In genomic region chr6:138772596-138773176, GRCh38 we compare ENCODE assay signal across 8 cellular contexts. TPM values are rescaled to one million over a fixed set of nuclear protein-coding genes. Genes with fewer than 3 reads are reported as not detected.
DNase-seq lines count a peak whose midpoint lies in the region; ATAC-seq, FAIRE-seq and TF ChIP-seq lines count a peak whose summit lies in the region.

No MANE protein-coding gene starts in this region.

- no peak for ATAC-seq in GM21737 (IDR thresholded peaks at IDR 0.05; ENCODE audit: unreplicated experiment)
- no peak for ATAC-seq in HG03571 (IDR thresholded peaks at IDR 0.05; ENCODE audit: unreplicated experiment)

- H3K9me3 Mint-ChIP-seq in MCF 10A (ENCODE audit: unreplicated experiment), result no peaks in the 10 kb centered on the region

- BruUV-seq in MCF 10A (replicated peaks; lab: Mats Ljungman, UMichigan), result no TSS peak

- peaks cover 18% of the 10 kb centered on the region for H3K36me3 Mint-ChIP-seq in MCF 10A (ENCODE audit: insufficient read depth, unreplicated experiment)

- intact Hi-C loops in MCF 10A (cut with micrococcal nuclease), result no loop called here

- FAIRE-seq in H54 (lab: Jason Lieb, UNC), result no peak

- H3K9me3 ChIP-seq in KOPT-K1 (ENCODE audit: insufficient read depth, low read length, poor library complexity, severe bottlenecking) (no peaks in the 10 kb centered on the region), muscle layer of colon (ENCODE audit: low read length) (no peaks in the 10 kb centered on the region)

- peak overlapping the region; percentile 95 for H3K4me3 Mint-ChIP-seq in MCF 10A (ENCODE audit: unreplicated experiment)

- H3K27ac ChIP-seq in KOPT-K1 (ENCODE audit: low read depth, low read length, poor library complexity, severe bottlenecking) (peak overlapping the region; percentile 86), muscle layer of colon (ENCODE audit: low read depth, low read length) (peak overlapping the region; percentile 94)

- H3K9ac ChIP-seq in muscle layer of colon (ENCODE audit: low read length), result peak overlapping the region; percentile 79

- peaks cover 14% of the 10 kb centered on the region for H3K4me1 ChIP-seq in muscle layer of colon (ENCODE audit: insufficient read depth, low read length)

- CTCF ChIA-PET in MCF 10A (lab: Yijun Ruan, JAX), result interaction anchor here (0.6 to 2.9 kb wide), 6 partner anchors 181 to 838 kb away, joined by 3 to 13 read pairs (median 4); no protein-coding TSS in a partner anchor

- POLR2A ChIA-PET in MCF 10A (lab: Yijun Ruan, JAX), result interaction anchor here (0.7 to 2.2 kb wide), 15 partner anchors 29 to 667 kb away, joined by 3 to 8 read pairs (median 4); partner anchors contain the start of gene HEBP2

- peak overlapping the region; percentile 99 for H3K27ac Mint-ChIP-seq in MCF 10A (ENCODE audit: low read depth, unreplicated experiment)

- H3K27me3 ChIP-seq in muscle layer of colon (ENCODE audit: control insufficient read depth in 1 of 2, insufficient read depth in 2 of 2, low read length in 2 of 2), result no peaks in the 10 kb centered on the region

- no peak for DNase-seq in MCF 10A (ENCODE audit: unreplicated experiment)
- no peak for DNase-seq in H54 (ENCODE audit: insufficient read length, low spot score)
- DNase-seq in 8988T, result no peak

- H3K27me3 Mint-ChIP-seq in MCF 10A (ENCODE audit: insufficient read depth, unreplicated experiment), result no peaks in the 10 kb centered on the region

- H3K4me3 ChIP-seq in GM12875 (ENCODE audit: low read depth, low read length) (peak overlapping the region; percentile 22), muscle layer of colon (ENCODE audit: low read depth in 1 of 2, low read length in 2 of 2) (peak overlapping the region; percentile 89 to 97)

- TF ChIP-seq POLR2A in H54 (IDR thresholded peaks at IDR 0.05; ENCODE audit: low read depth, low read length), result no peak

- H3K4me1 Mint-ChIP-seq in MCF 10A (ENCODE audit: insufficient read depth, unreplicated experiment), result no peaks in the 10 kb centered on the region

- TF ChIP-seq CTCF in GM12875 (IDR thresholded peaks at IDR 0.05; ENCODE audit: borderline replicate concordance, insufficient read depth, low read depth, low read length) (no peak), MCF 10A (IDR thresholded peaks at IDR 0.05; ENCODE audit: unreplicated experiment) (no peak)

- H3K36me3 ChIP-seq in KOPT-K1 (ENCODE audit: insufficient read depth, low read length) (no peaks in the 10 kb centered on the region), muscle layer of colon (ENCODE audit: insufficient read depth, low read length) (no peaks in the 10 kb centered on the region)

RNA-seq across cellular contexts. Expression of gene CCDC28A, which starts 0.9 kb away (rescaled TPM):
- total RNA-seq in MCF 10A (2022), result 14.8 and 15.8 TPM in 2 replicates

RNA-seq across cellular contexts. Expression of gene ECT2L, which starts 23.2 kb away (rescaled TPM):
- total RNA-seq in MCF 10A (2022), result not detected in 2 replicates
